In genomic region chr1:162560303-162561036, GRCh38 we compare ENCODE assay signal across 8 cellular contexts. TPM values are rescaled to one million over a fixed set of nuclear protein-coding genes. Genes with fewer than 3 reads are reported as not detected.
A peak's percentile ranks its signal among the peaks of the same experiment; 100 is the strongest.
DNase-seq lines count a peak whose midpoint lies in the region; ATAC-seq and TF ChIP-seq lines count a peak whose summit lies in the region.

No MANE protein-coding gene starts in this region.

- peak overlapping the region in 4 of 5 donors; percentile 6 to 82 (median 70) for H3K9ac ChIP-seq in subcutaneous abdominal adipose tissue (ENCODE audit: low read length in 5 of 5)

- CTCF ChIA-PET in activated CD8-positive, alpha-beta memory T cell treated with anti-CD3 and anti-CD28 coated beads, Interleukin-2, amount 10 ng/mL, durations not matched to agents 7 days and 5 days (lab: Charles Lee), result interaction anchor here (1.0 to 1.3 kb wide), 2 partner anchors 13 to 30 kb away, joined by 3 read pairs; no protein-coding TSS in a partner anchor

- H3K36me3 Mint-ChIP-seq in activated CD8-positive, alpha-beta memory T cell treated with anti-CD3 and anti-CD28 coated beads, Interleukin-2, amount 10 ng/mL, durations not matched to agents 7 days and 5 days, result peaks cover 1% of the 10 kb centered on the region

- peak overlapping the region; percentile 82 for H3K4me3 Mint-ChIP-seq in activated CD8-positive, alpha-beta memory T cell treated with anti-CD3 and anti-CD28 coated beads, Interleukin-2, amount 10 ng/mL, durations not matched to agents 7 days and 5 days

- H3K36me3 ChIP-seq in adrenal gland (replicated peaks in 1 of 2) (no peaks in the 10 kb centered on the region), subcutaneous abdominal adipose tissue (ENCODE audit: control insufficient read depth in 5 of 5, insufficient read depth in 5 of 5, low read length in 5 of 5) (no peaks in the 10 kb centered on the region)

- H3K27me3 ChIP-seq in adrenal gland (no peaks in the 10 kb centered on the region), subcutaneous abdominal adipose tissue (ENCODE audit: control insufficient read depth in 5 of 5, insufficient read depth in 4 of 5, low read length in 5 of 5) (no peaks in the 10 kb centered on the region)

- H3K9me3 ChIP-seq in adrenal gland (replicated peaks in 1 of 3) (no peaks in the 10 kb centered on the region), subcutaneous abdominal adipose tissue (ENCODE audit: control insufficient read depth in 5 of 5, low read length in 5 of 5) (no peaks in the 10 kb centered on the region)

- intact Hi-C loops in adrenal gland (cut with DNase I), result no loop called here

- H3K4me1 Mint-ChIP-seq in activated CD8-positive, alpha-beta memory T cell treated with anti-CD3 and anti-CD28 coated beads, Interleukin-2, amount 10 ng/mL, durations not matched to agents 7 days and 5 days, result peaks cover 39% of the 10 kb centered on the region

- WGBS in adrenal gland, 4 donors, result 39 to 48% (median 43%) methylated on average over 9 of the region's 9 CpGs

- H3K27ac ChIP-seq in adrenal gland (peak overlapping the region; percentile 92 to 99 (median 99)), subcutaneous abdominal adipose tissue (ENCODE audit: low read depth, low read length) (peak overlapping the region; percentile 92)

- DNase-seq in activated CD8-positive, alpha-beta memory T cell treated with anti-CD3 and anti-CD28 coated beads, Interleukin-2, amount 10 ng/mL, durations not matched to agents 7 days and 5 days, result no peak
- no peak for DNase-seq in activated CD8-positive, alpha-beta memory T cell treated with anti-CD3 and anti-CD28 coated beads for 24 hours
- no peak for DNase-seq in adrenal gland
- DNase-seq in iPS-NIHi7 (ENCODE audit: extremely low spot score), result peak; percentile 11
- DNase-seq in stimulated activated CD4-positive, alpha-beta T cell treated with anti-CD3 and anti-CD28 coated beads, Interleukin-15, amount 100 ng/mL, for 24 hours, result no peak
- no peak for DNase-seq in NCI-H146 (lab: John Stamatoyannopoulos, UW)
- DNase-seq in activated CD4-positive, alpha-beta T cell treated with anti-CD3 and anti-CD28 coated beads, Interleukin-2, amount 50 U/mL, for 4 hours, result no peak

- TF ChIP-seq POLR2A in adrenal gland (IDR thresholded peaks at IDR 0.05), result no peak

- H3K9me3 Mint-ChIP-seq in activated CD8-positive, alpha-beta memory T cell treated with anti-CD3 and anti-CD28 coated beads, Interleukin-2, amount 10 ng/mL, durations not matched to agents 7 days and 5 days (ENCODE audit: low read depth), result no peaks in the 10 kb centered on the region

- H3K4me1 ChIP-seq in adrenal gland (replicated peaks in 1 of 2), result peaks cover 5 to 32% of the 10 kb centered on the region in 2 donors
- H3K4me1 ChIP-seq in subcutaneous abdominal adipose tissue (ENCODE audit: control insufficient read depth in 5 of 5, insufficient read depth in 5 of 5, low read length in 5 of 5), result peaks cover 4 to 40% (median 28%) of the 10 kb centered on the region in 5 donors

- no peaks in the 10 kb centered on the region for H3K27me3 Mint-ChIP-seq in activated CD8-positive, alpha-beta memory T cell treated with anti-CD3 and anti-CD28 coated beads, Interleukin-2, amount 10 ng/mL, durations not matched to agents 7 days and 5 days

- TF ChIP-seq CTCF in adrenal gland (IDR thresholded peaks at IDR 0.05), result no peak

- no peak for ATAC-seq in activated CD8-positive, alpha-beta memory T cell treated with anti-CD3 and anti-CD28 coated beads, Interleukin-2, amount 10 ng/mL, durations not matched to agents 7 days and 5 days

- H3K4me3 ChIP-seq in adrenal gland (peak overlapping the region in 2 of 4 donors; percentile 70 to 92), subcutaneous abdominal adipose tissue (ENCODE audit: low read depth in 1 of 5, low read length in 5 of 5) (peak overlapping the region; percentile 63 to 96 (median 71))

- H3K27ac Mint-ChIP-seq in activated CD8-positive, alpha-beta memory T cell treated with anti-CD3 and anti-CD28 coated beads, Interleukin-2, amount 10 ng/mL, durations not matched to agents 7 days and 5 days, result peak overlapping the region; percentile 92

RNA-seq across cellular contexts. Expression of gene UAP1, which starts 1.1 kb away (rescaled TPM):
- total RNA-seq in activated CD8-positive, alpha-beta memory T cell treated with anti-CD3 and anti-CD28 coated beads, Interleukin-2, amount 10 ng/mL, durations not matched to agents 7 days and 5 days, result 10 to 100 TPM; 14.1 to 23.5 TPM
- 100 to 1,000 TPM in 2 of 8 donors, 10 to 100 TPM in 6; 43.6 to 108 (median 73.3) TPM for total RNA-seq in adrenal gland
- 100 to 1,000 TPM in 1 of 3 donors, 10 to 100 TPM in 2; 61.8 to 119 (median 82.5) TPM for polyA plus RNA-seq in adrenal gland
